Comparison of ENCODE assay signal across 8 cellular contexts in the genomic region with DNA sequence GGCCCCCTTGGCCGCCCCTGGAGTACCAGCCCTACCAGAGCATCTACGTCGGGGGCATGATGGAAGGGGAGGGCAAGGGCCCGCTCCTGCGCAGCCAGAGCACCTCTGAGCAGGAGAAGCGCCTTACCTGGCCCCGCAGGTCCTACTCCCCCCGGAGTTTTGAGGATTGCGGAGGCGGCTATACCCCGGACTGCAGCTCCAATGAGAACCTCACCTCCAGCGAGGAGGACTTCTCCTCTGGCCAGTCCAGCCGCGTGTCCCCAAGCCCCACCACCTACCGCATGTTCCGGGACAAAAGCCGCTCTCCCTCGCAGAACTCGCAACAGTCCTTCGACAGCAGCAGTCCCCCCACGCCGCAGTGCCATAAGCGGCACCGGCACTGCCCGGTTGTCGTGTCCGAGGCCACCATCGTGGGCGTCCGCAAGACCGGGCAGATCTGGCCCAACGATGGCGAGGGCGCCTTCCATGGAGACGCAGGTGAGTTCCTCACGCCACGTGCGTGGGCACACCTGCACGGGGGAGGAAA. TPM values are rescaled to one million over a fixed set of nuclear protein-coding genes. Genes with fewer than 3 reads are reported as not detected.
DNase-seq lines count a peak whose midpoint lies in the region; ATAC-seq and TF ChIP-seq lines count a peak whose summit lies in the region.

No MANE protein-coding gene starts in this region.

- H3K4me2 ChIP-seq in smooth muscle cell = peak overlapping the region; percentile 77

- TF ChIP-seq POLR2A in gastroesophageal sphincter (IDR thresholded peaks at IDR 0.05) = no peak

- CTCF ChIA-PET in activated CD8-positive, alpha-beta memory T cell treated with anti-CD3 and anti-CD28 coated beads, Interleukin-2, amount 10 ng/mL, durations not matched to agents 7 days and 5 days (lab: Charles Lee) = interaction anchor here (1.6 to 15.4 kb wide), 3 partner anchors 101 to 204 kb away, joined by 10 to 300 read pairs (median 17); no protein-coding TSS in a partner anchor

- H3K27me3 Mint-ChIP-seq in HFFc6 (ENCODE audit: insufficient read depth) = no peaks in the 10 kb centered on the region; the same call in 1 of the 2 replicates
- H3K27me3 Mint-ChIP-seq in activated CD8-positive, alpha-beta memory T cell treated with anti-CD3 and anti-CD28 coated beads, Interleukin-2, amount 10 ng/mL, durations not matched to agents 7 days and 5 days = peaks cover 4% of the 10 kb centered on the region

- ATAC-seq in activated CD8-positive, alpha-beta memory T cell treated with anti-CD3 and anti-CD28 coated beads, Interleukin-2, amount 10 ng/mL, durations not matched to agents 7 days and 5 days = no peak
- ATAC-seq in gastroesophageal sphincter (no peak), HG03196 (IDR thresholded peaks at IDR 0.05; ENCODE audit: unreplicated experiment) (no peak)

- H3K4me1 ChIP-seq in gastroesophageal sphincter (peaks cover 0 to 80% (median 50%) of the 10 kb centered on the region in 3 donors), smooth muscle cell (ENCODE audit: low read depth) (peaks cover 20% of the 10 kb centered on the region)

- H3K36me3 ChIP-seq in gastroesophageal sphincter = peaks cover 0 to 8% of the 10 kb centered on the region in 2 donors
- H3K36me3 ChIP-seq in smooth muscle cell (ENCODE audit: low read depth) = no peaks in the 10 kb centered on the region

- no peak overlapping the region for H3K9ac ChIP-seq in smooth muscle cell (ENCODE audit: low read depth)

- H3K9me3 ChIP-seq in gastroesophageal sphincter (peaks cover 0 to under 1% (median 0%) of the 10 kb centered on the region in 3 donors), smooth muscle cell (replicated peaks; ENCODE audit: low read depth) (no peaks in the 10 kb centered on the region)

- peaks cover 8% of the 10 kb centered on the region; the same call in 1 of the 2 replicates for H3K36me3 Mint-ChIP-seq in HFFc6 (ENCODE audit: low read depth)
- peaks cover 21% of the 10 kb centered on the region for H3K36me3 Mint-ChIP-seq in activated CD8-positive, alpha-beta memory T cell treated with anti-CD3 and anti-CD28 coated beads, Interleukin-2, amount 10 ng/mL, durations not matched to agents 7 days and 5 days

- H4K20me1 ChIP-seq in smooth muscle cell (ENCODE audit: low read depth) = peaks cover 56% of the 10 kb centered on the region

- WGBS in gastroesophageal sphincter (ENCODE audit: low coverage in 1 of 2), 2 donors = 40 to 77% methylated on average over 1 to 4 of the region's 39 CpGs
- WGBS in smooth muscle cell (ENCODE audit: low lambda C conversion rate) = 29% methylated on average over 39 of the region's 39 CpGs

- H3K79me2 ChIP-seq in smooth muscle cell (ENCODE audit: low read depth) = peaks cover 40% of the 10 kb centered on the region

- H3K4me1 Mint-ChIP-seq in HFFc6 (ENCODE audit: low read depth) = peaks cover 55% of the 10 kb centered on the region
- peaks cover 65% of the 10 kb centered on the region for H3K4me1 Mint-ChIP-seq in activated CD8-positive, alpha-beta memory T cell treated with anti-CD3 and anti-CD28 coated beads, Interleukin-2, amount 10 ng/mL, durations not matched to agents 7 days and 5 days

- no peak for DNase-seq in HFFc6
- DNase-seq in activated CD8-positive, alpha-beta memory T cell treated with anti-CD3 and anti-CD28 coated beads, Interleukin-2, amount 10 ng/mL, durations not matched to agents 7 days and 5 days = no peak
- no peak for DNase-seq in smooth muscle cell (lab: John Stamatoyannopoulos, UW; ENCODE audit: unreplicated experiment)
- DNase-seq in SK-N-DZ (ENCODE audit: low spot score) = no peak
- DNase-seq in ureter (ENCODE audit: low spot score) = no peak
- no peak for DNase-seq in mucosa of gallbladder (ENCODE audit: low spot score)

- peak overlapping the region in 3 of 4 donors; percentile 83 to 91 (median 89) for H3K27ac ChIP-seq in gastroesophageal sphincter
- no peak overlapping the region for H3K27ac ChIP-seq in smooth muscle cell (ENCODE audit: low read depth)

- no peaks in the 10 kb centered on the region for H3K27me3 ChIP-seq in gastroesophageal sphincter
- no peaks in the 10 kb centered on the region for H3K27me3 ChIP-seq in smooth muscle cell (ENCODE audit: low read depth)

- peak overlapping the region; percentile 84 for H3K4me3 Mint-ChIP-seq in HFFc6
- H3K4me3 Mint-ChIP-seq in activated CD8-positive, alpha-beta memory T cell treated with anti-CD3 and anti-CD28 coated beads, Interleukin-2, amount 10 ng/mL, durations not matched to agents 7 days and 5 days = peak overlapping the region; percentile 75

- TF ChIP-seq EP300 in gastroesophageal sphincter (IDR thresholded peaks at IDR 0.05) = no peak

- no peak overlapping the region for H2AFZ ChIP-seq in smooth muscle cell (ENCODE audit: low read depth)

- H3K27ac Mint-ChIP-seq in HFFc6 = no peak overlapping the region
- H3K27ac Mint-ChIP-seq in activated CD8-positive, alpha-beta memory T cell treated with anti-CD3 and anti-CD28 coated beads, Interleukin-2, amount 10 ng/mL, durations not matched to agents 7 days and 5 days = peak overlapping the region; percentile 11

- H3K4me3 ChIP-seq in gastroesophageal sphincter = peak overlapping the region; percentile 73 to 88
- H3K4me3 ChIP-seq in smooth muscle cell = peak overlapping the region; percentile 54

- H3F3A ChIP-seq in smooth muscle cell (ENCODE audit: low read depth) = peaks cover 2% of the 10 kb centered on the region

- TF ChIP-seq CTCF in HFFc6 (IDR thresholded peaks at IDR 0.05) (no peak), gastroesophageal sphincter (IDR thresholded peaks at IDR 0.05) (no peak), smooth muscle cell (IDR thresholded peaks at IDR 0.05; ENCODE audit: borderline replicate concordance, insufficient read depth, poor library complexity, severe bottlenecking) (no peak)

- H3K9me3 Mint-ChIP-seq in HFFc6 = no peaks in the 10 kb centered on the region
- H3K9me3 Mint-ChIP-seq in activated CD8-positive, alpha-beta memory T cell treated with anti-CD3 and anti-CD28 coated beads, Interleukin-2, amount 10 ng/mL, durations not matched to agents 7 days and 5 days (ENCODE audit: low read depth) = peaks cover 4% of the 10 kb centered on the region

RNA-seq across cellular contexts. Expression of a gene that starts 1.5 kb away (rescaled TPM):
- 10 to 100 TPM; 28.0 to 41.3 (median 31.3) TPM for total RNA-seq in HFFc6 (2021; fragmentation: NEBNext Ultra II Directional; extraction: Animal tissue kit (Norgen Biotek cat#: 25700))
- total RNA-seq in activated CD8-positive, alpha-beta memory T cell treated with anti-CD3 and anti-CD28 coated beads, Interleukin-2, amount 10 ng/mL, durations not matched to agents 7 days and 5 days = 10 to 100 TPM; 20.6 to 40.2 TPM
- total RNA-seq in gastroesophageal sphincter = 10 to 100 TPM; 39.2 to 81.1 (median 46.2) TPM
- 11.1 and 15.4 TPM in 2 replicates for total RNA-seq in smooth muscle cell
- polyA plus RNA-seq in smooth muscle cell = 13.4 and 15.0 TPM in 2 replicates
- polyA plus RNA-seq in SK-N-DZ (2014; cell fraction: cytosol; rRNA removed) = 28.3 and 44.3 TPM in 2 replicates
- 31.4 and 49.4 TPM in 2 replicates for polyA plus RNA-seq in SK-N-DZ (2014; cell fraction: nucleus; rRNA removed)
- total RNA-seq in ureter = 88.0 TPM
- total RNA-seq in mucosa of gallbladder = 58.6 TPM

RNA-seq across cellular contexts. Expression of a gene that starts 36.5 kb away (rescaled TPM):
- total RNA-seq in HFFc6 (2021; fragmentation: NEBNext Ultra II Directional; extraction: Animal tissue kit (Norgen Biotek cat#: 25700)) = 1 to 10 TPM; 5.4 to 7.1 (median 6.3) TPM
- under 1 TPM; 0.26 to 0.37 TPM for total RNA-seq in activated CD8-positive, alpha-beta memory T cell treated with anti-CD3 and anti-CD28 coated beads, Interleukin-2, amount 10 ng/mL, durations not matched to agents 7 days and 5 days
- total RNA-seq in gastroesophageal sphincter = 10 to 100 TPM in 1 of 4 donors, 1 to 10 TPM in 3; 3.9 to 12.2 (median 6.7) TPM
- total RNA-seq in smooth muscle cell = 1.1 and 1.9 TPM in 2 replicates
- polyA plus RNA-seq in smooth muscle cell = 2.0 and 4.1 TPM in 2 replicates
- 0.83 and 1.2 TPM in 2 replicates for polyA plus RNA-seq in SK-N-DZ (2014; cell fraction: cytosol; rRNA removed)
- polyA plus RNA-seq in SK-N-DZ (2014; cell fraction: nucleus; rRNA removed) = 0.58 and 2.4 TPM in 2 replicates
- total RNA-seq in ureter = 21.5 TPM
- 22.3 TPM for total RNA-seq in mucosa of gallbladder

RNA-seq across cellular contexts. Expression of a gene that starts 40.0 kb away (rescaled TPM):
- total RNA-seq in HFFc6 (2021; fragmentation: NEBNext Ultra II Directional; extraction: Animal tissue kit (Norgen Biotek cat#: 25700)) = not detected
- not detected for total RNA-seq in activated CD8-positive, alpha-beta memory T cell treated with anti-CD3 and anti-CD28 coated beads, Interleukin-2, amount 10 ng/mL, durations not matched to agents 7 days and 5 days
- total RNA-seq in gastroesophageal sphincter (1 to 10 TPM in 1 of 4 donors, not detected in 3; 2.7 TPM), smooth muscle cell (not detected in 2 replicates), ureter (0.89 TPM), mucosa of gallbladder (2.9 TPM)
- polyA plus RNA-seq in smooth muscle cell = 0.32 and 0.48 TPM in 2 replicates
- polyA plus RNA-seq in SK-N-DZ (2014; cell fraction: cytosol; rRNA removed) = 0.74 and 1.2 TPM in 2 replicates
- polyA plus RNA-seq in SK-N-DZ (2014; cell fraction: nucleus; rRNA removed) = not detected in 2 replicates
